In the genomic region with DNA sequence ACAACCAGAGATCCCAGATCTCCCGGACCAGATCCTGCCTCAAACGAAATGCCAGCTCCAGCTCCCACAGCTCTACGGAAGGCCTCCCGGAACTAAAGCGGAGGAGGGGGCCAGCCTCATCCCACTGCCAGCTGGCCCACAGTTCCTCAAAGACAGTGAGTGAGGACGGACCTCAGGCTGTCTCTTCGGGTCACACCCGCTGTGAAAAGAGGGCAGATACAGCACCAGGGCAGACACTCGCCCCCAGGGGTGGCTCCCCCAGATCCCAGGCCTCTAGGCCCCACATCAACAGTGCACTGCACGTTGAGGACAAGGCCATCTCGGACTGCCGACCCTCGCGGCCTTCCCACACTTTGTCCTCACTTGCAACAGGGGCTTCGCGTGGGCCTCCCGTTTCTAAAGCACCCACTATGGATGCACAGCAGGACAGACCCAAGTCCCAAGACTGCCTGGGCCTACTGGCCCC, we compare ENCODE assay signal across 8 cellular contexts.
DNase-seq lines count a peak whose midpoint lies in the region; ATAC-seq and TF ChIP-seq lines count a peak whose summit lies in the region.
"Not testable (repeated sequence)": the region's sequence is repeated elsewhere in the genome, so short reads cannot be mapped to it uniquely, and the experiment has no call there.

No MANE protein-coding gene starts in this region.

- not testable (repeated sequence) for H3K4me1 ChIP-seq in CD4-positive, CD25-positive, alpha-beta regulatory T cell (ENCODE audit: control insufficient read depth, insufficient read depth, low read length, poor library complexity, severe bottlenecking); Peyer's patch; left lung
- peaks cover 8 to 18% of the 10 kb centered on the region in 2 donors for H3K4me1 ChIP-seq in neuronal stem cell (ENCODE audit: control insufficient read depth in 2 of 2, insufficient read depth in 1 of 2, low read depth in 1 of 2, low read length in 2 of 2)

- not testable (repeated sequence) for H3K4me3 Mint-ChIP-seq in CD4-positive, CD25-positive, alpha-beta regulatory T cell; brain; stimulated activated effector memory CD8-positive, alpha-beta T cell treated with anti-CD3 and anti-CD28 coated beads, Interleukin-12 subunit alpha, Interleukin-12 subunit beta, amount 100 ng/mL, for 72 hours

- WGBS in neuronal stem cell (ENCODE audit: extremely low coverage in 2 of 2, insufficient read length in 2 of 2, insufficient replicate concordance in 1 of 2), 2 donors: no CpG with 5 or more reads among the region's 17 CpGs

- not testable (repeated sequence) for H2BK15ac ChIP-seq in neuronal stem cell (ENCODE audit: low read length)

- H3K9me3 Mint-ChIP-seq in CD4-positive, CD25-positive, alpha-beta regulatory T cell; brain; stimulated activated effector memory CD8-positive, alpha-beta T cell treated with anti-CD3 and anti-CD28 coated beads, Interleukin-12 subunit alpha, Interleukin-12 subunit beta, amount 100 ng/mL, for 72 hours: not testable (repeated sequence)

- H3K9me3 ChIP-seq in CD4-positive, CD25-positive, alpha-beta regulatory T cell (ENCODE audit: control insufficient read depth in 2 of 2, low read length in 2 of 2); Peyer's patch; left lung; neuronal stem cell (replicated peaks in 1 of 2; ENCODE audit: control insufficient read depth in 2 of 2, insufficient read depth in 1 of 2, low read depth in 1 of 2, low read length in 2 of 2): not testable (repeated sequence)

- peak overlapping the region; percentile 19 for H4K8ac ChIP-seq in neuronal stem cell (ENCODE audit: low read depth, low read length)

- not testable (repeated sequence) for H3K4ac ChIP-seq in neuronal stem cell (ENCODE audit: low read length)

- H3K4me3 ChIP-seq in CD4-positive, CD25-positive, alpha-beta regulatory T cell (ENCODE audit: low read depth, low read length); Peyer's patch; left lung; neuronal stem cell (ENCODE audit: low read length in 2 of 2): not testable (repeated sequence)

- not testable (repeated sequence) for H3K79me1 ChIP-seq in neuronal stem cell (ENCODE audit: low read depth, low read length)

- ATAC-seq in CD4-positive, CD25-positive, alpha-beta regulatory T cell (ENCODE audit: low read depth in 2 of 2); left lung; stimulated activated effector memory CD8-positive, alpha-beta T cell treated with anti-CD3 and anti-CD28 coated beads, Interleukin-12 subunit alpha, Interleukin-12 subunit beta, amount 100 ng/mL, for 72 hours: not testable (repeated sequence)

- H3K4me2 ChIP-seq in neuronal stem cell (ENCODE audit: insufficient read depth, low read length, poor library complexity, severe bottlenecking): not testable (repeated sequence)

- H2BK12ac ChIP-seq in neuronal stem cell (ENCODE audit: low read length): not testable (repeated sequence)

- H2BK120ac ChIP-seq in neuronal stem cell (ENCODE audit: low read depth, low read length): peak overlapping the region; percentile 64

- TF ChIP-seq POLR2A in Peyer's patch (IDR thresholded peaks at IDR 0.05): not testable (repeated sequence)

- H3K18ac ChIP-seq in neuronal stem cell (ENCODE audit: low read length): peak overlapping the region; percentile 33

- H3K23ac ChIP-seq in neuronal stem cell (ENCODE audit: low read depth, low read length, poor library complexity): peak overlapping the region; percentile 62

- H3K36me3 ChIP-seq in CD4-positive, CD25-positive, alpha-beta regulatory T cell (ENCODE audit: control insufficient read depth, insufficient read depth, low read length): peaks cover 17% of the 10 kb centered on the region
- not testable (repeated sequence) for H3K36me3 ChIP-seq in Peyer's patch
- H3K36me3 ChIP-seq in left lung (peaks cover 0 to 46% of the 10 kb centered on the region in 2 donors), neuronal stem cell (replicated peaks in 1 of 2; ENCODE audit: control insufficient read depth in 2 of 2, insufficient read depth in 2 of 2, low read length in 2 of 2) (peaks cover 2 to 27% of the 10 kb centered on the region in 2 donors)

- H3K27ac Mint-ChIP-seq in CD4-positive, CD25-positive, alpha-beta regulatory T cell: peak overlapping the region in 2 of 3 donors; percentile 22 to 32
- peak overlapping the region in 4 of 5 experiments; percentile 62 to 91 (median 84) for H3K27ac Mint-ChIP-seq in brain
- peak overlapping the region; percentile 86 for H3K27ac Mint-ChIP-seq in stimulated activated effector memory CD8-positive, alpha-beta T cell treated with anti-CD3 and anti-CD28 coated beads, Interleukin-12 subunit alpha, Interleukin-12 subunit beta, amount 100 ng/mL, for 72 hours

- DNase-seq in CD4-positive, CD25-positive, alpha-beta regulatory T cell: peak in 1 of 3 donors; percentile 23
- DNase-seq in Peyer's patch (peak in 2 of 3 donors; percentile 46 to 59), glomerular visceral epithelial cell (ENCODE audit: extremely low spot score) (peak; percentile 8), left lung (peak; percentile 36 to 91)
- peak; percentile 68 for DNase-seq in activated CD8-positive, alpha-beta memory T cell treated with anti-CD3 and anti-CD28 coated beads, Interleukin-2, amount 50 U/mL, for 48 hours
- DNase-seq in neuronal stem cell (ENCODE audit: low spot score): not testable (repeated sequence)
- peak; percentile 40 to 68 for DNase-seq in stimulated activated effector memory CD8-positive, alpha-beta T cell treated with anti-CD3 and anti-CD28 coated beads, Interleukin-12 subunit alpha, Interleukin-12 subunit beta, amount 100 ng/mL, for 72 hours (ENCODE audit: low spot score in 2 of 2)

- peak overlapping the region; percentile 93 for H2BK5ac ChIP-seq in neuronal stem cell (ENCODE audit: low read length)

- not testable (repeated sequence) for H3K4me1 Mint-ChIP-seq in CD4-positive, CD25-positive, alpha-beta regulatory T cell
- peaks cover 30% of the 10 kb centered on the region for H3K4me1 Mint-ChIP-seq in brain
- H3K4me1 Mint-ChIP-seq in stimulated activated effector memory CD8-positive, alpha-beta T cell treated with anti-CD3 and anti-CD28 coated beads, Interleukin-12 subunit alpha, Interleukin-12 subunit beta, amount 100 ng/mL, for 72 hours: peaks cover 40% of the 10 kb centered on the region

- not testable (repeated sequence) for H3K9ac ChIP-seq in neuronal stem cell (ENCODE audit: low read depth, low read length, poor library complexity)

- peak overlapping the region; percentile 96 for H2AK5ac ChIP-seq in neuronal stem cell (ENCODE audit: low read depth, low read length)

- peak overlapping the region; percentile 42 for H3K14ac ChIP-seq in neuronal stem cell (ENCODE audit: low read length)

- not testable (repeated sequence) for H3K27me3 Mint-ChIP-seq in CD4-positive, CD25-positive, alpha-beta regulatory T cell; brain

- peaks cover 40% of the 10 kb centered on the region for H3K36me3 Mint-ChIP-seq in CD4-positive, CD25-positive, alpha-beta regulatory T cell
- H3K36me3 Mint-ChIP-seq in brain: peaks cover 47% of the 10 kb centered on the region
- peaks cover 39% of the 10 kb centered on the region for H3K36me3 Mint-ChIP-seq in stimulated activated effector memory CD8-positive, alpha-beta T cell treated with anti-CD3 and anti-CD28 coated beads, Interleukin-12 subunit alpha, Interleukin-12 subunit beta, amount 100 ng/mL, for 72 hours

- intact Hi-C loops in left lung (cut with DNase I): not testable (repeated sequence)

- H3K27ac ChIP-seq in CD4-positive, CD25-positive, alpha-beta regulatory T cell (ENCODE audit: insufficient read depth, low read length, poor library complexity, severe bottlenecking); Peyer's patch; left lung; neuronal stem cell (replicated peaks; ENCODE audit: low read length): not testable (repeated sequence)

- not testable (repeated sequence) for H4K91ac ChIP-seq in neuronal stem cell (ENCODE audit: low read depth, low read length, poor library complexity)

- H2AFZ ChIP-seq in neuronal stem cell (ENCODE audit: low read length): not testable (repeated sequence)

- H3K27me3 ChIP-seq in CD4-positive, CD25-positive, alpha-beta regulatory T cell (ENCODE audit: control insufficient read depth, insufficient read depth, low read length); Peyer's patch; left lung; neuronal stem cell (ENCODE audit: control insufficient read depth in 3 of 3, insufficient read depth in 3 of 3, low read depth in 1 of 3, low read length in 3 of 3): not testable (repeated sequence)

- TF ChIP-seq CTCF in Peyer's patch (IDR thresholded peaks at IDR 0.05); brain (conservative IDR thresholded peaks at IDR 0.05); left lung (IDR thresholded peaks at IDR 0.05): not testable (repeated sequence)

Comparison
In these comparisons a context has a peak if more than half of its experiments do, and no peak if none do; other contexts are left out.
1. H3K27ac Mint-ChIP-seq: peak in every context shown above with its lines; median percentile 86 in stimulated activated effector memory CD8-positive, alpha-beta T cell treated with anti-CD3 and anti-CD28 coated beads, Interleukin-12 subunit alpha, Interleukin-12 subunit beta, amount 100 ng/mL, for 72 hours; 84 in brain; 27 in CD4-positive, CD25-positive, alpha-beta regulatory T cell.